17 cellular contexts compared by ENCODE assay signal in the genomic region with DNA sequence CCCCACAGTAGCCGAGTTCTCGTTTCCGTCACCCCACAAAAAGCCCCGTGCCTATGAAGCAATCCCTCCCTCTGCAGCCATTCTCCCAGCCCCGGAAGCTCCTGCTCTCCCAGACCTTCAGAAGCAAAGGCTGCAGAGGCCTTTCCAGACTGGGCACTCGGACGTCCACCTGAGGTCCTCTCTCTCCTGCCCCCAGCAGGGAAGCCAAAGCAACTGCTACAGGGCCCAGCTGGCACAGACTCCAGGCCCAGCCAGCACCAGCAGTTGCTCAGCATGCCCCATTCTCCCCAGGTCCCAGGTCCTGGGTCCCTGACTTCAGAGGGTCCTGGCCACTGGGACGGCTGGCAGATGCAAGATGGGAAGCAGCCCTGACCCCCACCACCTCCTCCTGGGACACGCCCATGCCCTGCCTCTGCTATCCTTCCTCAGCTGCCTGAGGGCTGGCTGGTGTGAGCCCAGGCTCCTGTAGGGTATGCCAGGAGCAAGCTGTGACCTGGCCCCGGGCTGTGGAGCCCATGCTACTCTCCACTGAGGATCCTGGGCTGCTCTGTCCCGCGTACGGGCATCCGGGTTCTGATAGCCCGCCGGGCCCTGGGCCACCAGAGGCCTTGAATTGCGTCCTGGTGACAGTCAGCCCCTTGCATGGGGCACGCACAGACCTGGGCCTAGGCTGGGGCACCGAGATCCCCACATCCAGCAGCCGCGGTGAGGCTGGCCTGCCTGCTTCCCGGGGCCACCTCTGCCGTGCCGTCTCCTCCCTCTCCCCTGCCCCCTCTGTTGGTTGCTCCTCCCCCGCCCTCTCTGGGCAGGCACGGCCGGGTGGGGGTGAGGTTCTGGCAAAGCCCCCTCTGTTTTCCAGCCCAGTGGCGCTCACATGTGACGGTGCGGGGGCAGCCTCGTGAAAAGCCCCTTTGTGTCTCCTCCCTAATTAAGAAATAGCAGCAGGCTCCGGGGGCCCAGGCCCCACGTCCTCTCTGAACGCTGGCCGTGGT.
DNase-seq lines count a peak whose midpoint lies in the region; ATAC-seq and TF ChIP-seq lines count a peak whose summit lies in the region.
"Had no signal": no experiment of that assay in that cellular context is flagged by ENCODE, and none has a peak within 500 bp of the region (broad histone marks: within the 10 kb centered on the region; RNA-seq: fewer than 3 reads in every experiment).

No MANE protein-coding gene starts in this region.

- no peaks in the 10 kb centered on the region for H3K9me3 ChIP-seq in DND-41 (ENCODE audit: insufficient read depth, low read length, severe bottlenecking)
- H3K9me3 ChIP-seq: ascending aorta, BLaER1 had no signal

- no peaks in the 10 kb centered on the region for H3K36me3 ChIP-seq in DND-41 (ENCODE audit: insufficient read depth, low read length)
- H3K36me3 ChIP-seq: ascending aorta, BLaER1 had no signal

- H3K27me3 ChIP-seq in DND-41 (ENCODE audit: insufficient read depth, low read length, poor library complexity) = no peaks in the 10 kb centered on the region
- H3K27me3 ChIP-seq: ascending aorta, BLaER1, hepatocyte had no signal

- peak; percentile 3 for TF ChIP-seq CTCF in DND-41 (IDR thresholded peaks at IDR 0.05; ENCODE audit: borderline replicate concordance, extremely low read depth, low read length, poor library complexity, severe bottlenecking)
- TF ChIP-seq CTCF in osteocyte (IDR thresholded peaks at IDR 0.05) = peak; percentile 27

- no peaks in the 10 kb centered on the region; the same call in 1 of the 2 replicates for H4K20me1 ChIP-seq in DND-41 (ENCODE audit: insufficient read depth, low read length)
- H4K20me1 ChIP-seq: BLaER1 had no signal

- DNase-seq in DND-41 = no peak
- DNase-seq in SW480 (ENCODE audit: low spot score) = peak; percentile 8
- peak; percentile 85 for DNase-seq in globus pallidus (ENCODE audit: low spot score)
- DNase-seq in osteocyte (ENCODE audit: extremely low spot score, unreplicated experiment) = no peak
- no peak for DNase-seq in AML-193 (lab: John Stamatoyannopoulos, UW)
- DNase-seq in NCI-H226 = no peak
- no peak for DNase-seq in activated gamma-delta T cell (lab: John Stamatoyannopoulos, UW)
- no peak for DNase-seq in activated CD4-positive, alpha-beta T cell treated with anti-CD3 and anti-CD28 coated beads, Interleukin-2, amount 50 U/mL, for 1 hour
- DNase-seq: activated T-cell treated with anti-CD3 and anti-CD28 coated beads, Interleukin-2, amount 50 U/mL, for 48 hours; IMR-90; mesenchymal stem cell; stimulated activated CD4-positive, alpha-beta T cell treated with anti-CD3 and anti-CD28 coated beads, Interleukin-4, amount 100 ng/mL, for 24 hours; stimulated activated naive CD4-positive, alpha-beta T cell treated with Interleukin-2 at 50 U/mL for 16 hours; SW 1271 had no signal

- H3K27me3 Mint-ChIP-seq in osteocyte (ENCODE audit: unreplicated experiment) = no peaks in the 10 kb centered on the region

- no peak overlapping the region for H2AFZ ChIP-seq in DND-41 (ENCODE audit: low read depth, low read length)
- H2AFZ ChIP-seq: hepatocyte had no signal

- no peaks in the 10 kb centered on the region for H3K9me3 Mint-ChIP-seq in osteocyte (ENCODE audit: unreplicated experiment)

- no peak overlapping the region for H3K27ac Mint-ChIP-seq in osteocyte (ENCODE audit: unreplicated experiment)

- H3K4me2 ChIP-seq in DND-41 (ENCODE audit: insufficient read depth, low read length) = no peak overlapping the region
- H3K4me2 ChIP-seq: BLaER1, hepatocyte had no signal

- no peak overlapping the region for H3K4me3 ChIP-seq in DND-41 (ENCODE audit: low read depth in 1 of 2, low read length in 2 of 2)
- H3K4me3 ChIP-seq: ascending aorta, BLaER1, hepatocyte had no signal

- no peak overlapping the region for H3K4me3 Mint-ChIP-seq in osteocyte (ENCODE audit: unreplicated experiment)

- no peaks in the 10 kb centered on the region for H3K79me2 ChIP-seq in DND-41 (ENCODE audit: insufficient read depth, low read length)
- H3K79me2 ChIP-seq: hepatocyte had no signal

- H3K4me1 Mint-ChIP-seq in osteocyte (ENCODE audit: unreplicated experiment) = no peaks in the 10 kb centered on the region

- H3K9ac ChIP-seq in DND-41 (ENCODE audit: low read depth, low read length) = no peak overlapping the region
- H3K9ac ChIP-seq: BLaER1 had no signal

- no peaks in the 10 kb centered on the region for H3K36me3 Mint-ChIP-seq in osteocyte (ENCODE audit: unreplicated experiment)

- no peak for ATAC-seq in DND-41 (ENCODE audit: insufficient read depth, low read depth)

- no peak overlapping the region for H3K27ac ChIP-seq in DND-41 (ENCODE audit: low read length)
- H3K27ac ChIP-seq: ascending aorta, BLaER1, hepatocyte had no signal

- H3K4me1 ChIP-seq in DND-41 (ENCODE audit: insufficient read depth, low read length) = no peaks in the 10 kb centered on the region
- H3K4me1 ChIP-seq: ascending aorta, BLaER1 had no signal

Comparison
In these comparisons a context has a peak if more than half of its experiments do, and no peak if none do; other contexts are left out.
1. DNase-seq: peak in SW480 (single experiment) and globus pallidus (single experiment); none in DND-41 (single experiment), osteocyte (single experiment), AML-193 (0 of 2), NCI-H226 (single experiment), activated gamma-delta T cell (single experiment) and activated CD4-positive, alpha-beta T cell treated with anti-CD3 and anti-CD28 coated beads, Interleukin-2, amount 50 U/mL, for 1 hour (single experiment).